8 cellular contexts compared by ENCODE assay signal in the genomic region with DNA sequence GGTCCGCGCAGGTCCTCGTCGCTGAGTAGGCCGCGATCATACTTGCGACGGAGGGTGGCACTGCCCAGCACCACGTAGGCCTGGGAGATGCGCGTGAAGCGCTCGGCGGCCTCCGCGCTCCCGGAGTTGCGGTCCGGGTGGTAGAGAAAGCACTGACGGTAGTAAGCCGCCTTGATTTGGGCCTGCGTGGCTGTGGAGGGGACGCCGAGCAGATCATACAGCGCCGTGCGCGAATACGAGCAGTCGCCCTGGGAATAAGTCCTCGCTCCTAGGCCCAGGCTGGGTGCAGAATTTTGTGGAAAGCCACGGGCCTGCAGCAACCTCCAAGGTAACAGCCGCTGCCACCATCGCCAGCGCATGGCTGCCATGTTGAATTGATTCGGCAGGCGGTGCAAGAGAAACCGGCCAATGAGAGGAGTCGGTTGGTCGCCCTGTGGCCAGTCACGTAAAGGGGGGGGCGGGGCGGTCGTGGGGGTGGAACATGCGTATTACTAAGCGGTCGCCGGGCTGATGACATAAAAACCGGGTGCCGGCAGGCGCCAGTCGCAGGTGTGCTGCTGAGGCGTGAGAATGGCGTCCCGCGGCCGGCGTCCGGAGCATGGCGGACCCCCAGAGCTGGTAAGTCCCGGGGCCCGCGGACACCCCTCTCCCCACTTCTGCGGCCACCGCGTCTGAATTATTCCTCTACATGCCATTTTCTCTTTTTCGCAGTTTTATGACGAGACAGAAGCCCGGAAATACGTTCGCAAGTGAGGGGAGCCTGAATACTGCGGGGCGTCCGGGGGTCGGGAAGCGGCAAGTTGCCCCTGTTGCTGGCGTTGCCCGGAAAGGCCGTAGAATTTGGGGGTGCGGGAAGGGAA. TPM values are rescaled to one million over a fixed set of nuclear protein-coding genes. Genes with fewer than 3 reads are reported as not detected.
A peak's percentile ranks its signal among the peaks of the same experiment; 100 is the strongest.
DNase-seq lines count a peak whose midpoint lies in the region; ATAC-seq and TF ChIP-seq lines count a peak whose summit lies in the region.

A gene with protein sequence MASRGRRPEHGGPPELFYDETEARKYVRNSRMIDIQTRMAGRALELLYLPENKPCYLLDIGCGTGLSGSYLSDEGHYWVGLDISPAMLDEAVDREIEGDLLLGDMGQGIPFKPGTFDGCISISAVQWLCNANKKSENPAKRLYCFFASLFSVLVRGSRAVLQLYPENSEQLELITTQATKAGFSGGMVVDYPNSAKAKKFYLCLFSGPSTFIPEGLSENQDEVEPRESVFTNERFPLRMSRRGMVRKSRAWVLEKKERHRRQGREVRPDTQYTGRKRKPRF (plus strand): TSS at position 542 of the 860 bp plus-strand sequence. CDS start 29 bp downstream, at position 571.
A gene (minus strand): TSS at position 398 of the 860 bp plus-strand sequence. CDS start 30 bp downstream, at position 368.

- TF ChIP-seq CTCF in colonic mucosa (IDR thresholded peaks at IDR 0.05) = no peak

- H3K4me3 Mint-ChIP-seq in activated CD4-positive, alpha-beta T cell treated with anti-CD3 and anti-CD28 coated beads, Interleukin-2, amount 10 ng/mL, durations not matched to agents 24 days and 14 days = peak within 1 kb of the TSS; percentile 96

- intact Hi-C loops in activated CD4-positive, alpha-beta T cell treated with anti-CD3 and anti-CD28 coated beads, Interleukin-2, amount 10 ng/mL, durations not matched to agents 24 days and 14 days (cut with micrococcal nuclease) = loop anchor here (1.0 kb wide), 6 partner anchors 16 to 161 kb away; a partner anchor contains a TSS
- intact Hi-C loops in colonic mucosa (cut with DNase I) = no loop called here

- H3K4me3 ChIP-seq in BLaER1 (peak within 1 kb of the TSS; percentile 96), colonic mucosa (peak within 1 kb of the TSS; percentile 69)

- H3K27ac ChIP-seq in BLaER1 = peak within 1 kb of the TSS; percentile 91
- H3K27ac ChIP-seq in colonic mucosa = peak within 1 kb of the TSS; percentile 55

- H3K27me3 Mint-ChIP-seq in activated CD4-positive, alpha-beta T cell treated with anti-CD3 and anti-CD28 coated beads, Interleukin-2, amount 10 ng/mL, durations not matched to agents 24 days and 14 days = no peaks in the 10 kb centered on the region

- H3K36me3 ChIP-seq in BLaER1 = peaks cover 50% of the 10 kb centered on the region
- peaks cover 4% of the 10 kb centered on the region for H3K36me3 ChIP-seq in colonic mucosa

- H3K9me3 Mint-ChIP-seq in activated CD4-positive, alpha-beta T cell treated with anti-CD3 and anti-CD28 coated beads, Interleukin-2, amount 10 ng/mL, durations not matched to agents 24 days and 14 days = no peaks in the 10 kb centered on the region

- peaks cover 41% of the 10 kb centered on the region for H3K36me3 Mint-ChIP-seq in activated CD4-positive, alpha-beta T cell treated with anti-CD3 and anti-CD28 coated beads, Interleukin-2, amount 10 ng/mL, durations not matched to agents 24 days and 14 days (ENCODE audit: low read depth)

- no peaks in the 10 kb centered on the region for H3K9me3 ChIP-seq in BLaER1
- no peaks in the 10 kb centered on the region for H3K9me3 ChIP-seq in colonic mucosa

- peak within 1 kb of the TSS; percentile 95 for H3K9ac ChIP-seq in BLaER1
- H3K9ac ChIP-seq in colonic mucosa (ENCODE audit: low read depth in 2 of 2, low read length in 2 of 2) = peak within 1 kb of the TSS; percentile 87 to 90

- peak; percentile 88 for ATAC-seq in GM19324 (IDR thresholded peaks at IDR 0.05; ENCODE audit: low FRiP score, unreplicated experiment)
- ATAC-seq in HG03460 (IDR thresholded peaks at IDR 0.05; ENCODE audit: unreplicated experiment) = peak; percentile 93
- peak; percentile 98 for ATAC-seq in left lobe of liver

- peak within 1 kb of the TSS; percentile 98 for H3K27ac Mint-ChIP-seq in activated CD4-positive, alpha-beta T cell treated with anti-CD3 and anti-CD28 coated beads, Interleukin-2, amount 10 ng/mL, durations not matched to agents 24 days and 14 days

- H4K20me1 ChIP-seq in BLaER1 = peaks cover 77% of the 10 kb centered on the region

- H3K4me1 Mint-ChIP-seq in activated CD4-positive, alpha-beta T cell treated with anti-CD3 and anti-CD28 coated beads, Interleukin-2, amount 10 ng/mL, durations not matched to agents 24 days and 14 days = peaks cover 23% of the 10 kb centered on the region

- DNase-seq in NCI-H524 treated with DMSO at 0.1 percent for 48 hours (lab: John Stamatoyannopoulos, UW) (peak; percentile 53), colonic mucosa (peak; percentile 99), left lobe of liver (ENCODE audit: low spot score) (peak; percentile 97)
- peak; percentile 97 for DNase-seq in activated CD4-positive, alpha-beta T cell treated with anti-CD3 and anti-CD28 coated beads, Interleukin-2, amount 10 ng/mL, durations not matched to agents 24 days and 14 days
- DNase-seq in stimulated activated CD4-positive, alpha-beta T cell treated with anti-CD3 and anti-CD28 coated beads, Interleukin-2, amount 100 ng/mL, for 24 hours = peak; percentile 98

- H3K4me2 ChIP-seq in BLaER1 = peak within 1 kb of the TSS; percentile 99

- H3K4me1 ChIP-seq in BLaER1 = peaks cover 49% of the 10 kb centered on the region
- peaks cover 13% of the 10 kb centered on the region for H3K4me1 ChIP-seq in colonic mucosa

- H3K27me3 ChIP-seq in BLaER1 (no peaks in the 10 kb centered on the region), colonic mucosa (no peaks in the 10 kb centered on the region)

RNA-seq across cellular contexts. Expression of the first gene that starts in this region (rescaled TPM):
- 133 TPM in 2 replicates for total RNA-seq in activated CD4-positive, alpha-beta T cell treated with anti-CD3 and anti-CD28 coated beads, Interleukin-2, amount 10 ng/mL, durations not matched to agents 24 days and 14 days
- total RNA-seq in colonic mucosa (10 to 100 TPM; 46.4 to 79.5 TPM), left lobe of liver (28.2 TPM)

RNA-seq across cellular contexts. Expression of the second gene that starts in this region (rescaled TPM):
- total RNA-seq in activated CD4-positive, alpha-beta T cell treated with anti-CD3 and anti-CD28 coated beads, Interleukin-2, amount 10 ng/mL, durations not matched to agents 24 days and 14 days = 9.4 and 10.9 TPM in 2 replicates
- total RNA-seq in colonic mucosa = 10 to 100 TPM in 1 of 2 donors, 1 to 10 TPM in 1; 9.7 to 15.1 TPM
- total RNA-seq in left lobe of liver = 10.0 TPM

Comparison
In these comparisons a context has a peak if more than half of its experiments do, and no peak if none do; other contexts are left out.
1. Peak in every context shown above with its lines: DNase-seq, ATAC-seq, H3K4me3 ChIP-seq and H3K27ac ChIP-seq.